In the genomic region with DNA sequence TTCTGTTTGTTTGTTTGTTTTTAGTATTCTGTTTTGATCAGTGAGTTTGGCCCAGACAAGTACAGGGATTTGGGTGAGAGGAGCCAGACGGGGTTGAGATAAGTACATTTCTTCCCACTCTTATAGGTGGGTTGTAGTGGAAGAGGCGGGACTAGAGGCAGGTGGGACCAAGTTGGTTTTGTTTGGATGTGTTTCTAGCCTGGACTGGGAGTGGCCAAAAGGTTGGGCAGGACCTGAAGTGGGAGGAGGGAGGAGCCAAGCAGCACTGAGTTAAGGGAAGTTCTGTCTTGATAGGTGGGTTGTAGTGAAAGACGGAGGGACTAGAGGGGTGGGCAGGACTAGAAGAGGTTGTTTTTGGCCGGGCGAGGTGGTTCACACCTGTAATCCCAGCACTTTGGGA, we compare ENCODE assay signal across 1 cellular context.
TF ChIP-seq lines count a peak whose summit lies in the region.

No MANE protein-coding gene starts in this region.

TF ChIP-seq in HCT116, 20 proteins besides CTCF, POLR2A, EP300 and RAD21 (continued from another document):
- TF ChIP-seq, protein P1, sequence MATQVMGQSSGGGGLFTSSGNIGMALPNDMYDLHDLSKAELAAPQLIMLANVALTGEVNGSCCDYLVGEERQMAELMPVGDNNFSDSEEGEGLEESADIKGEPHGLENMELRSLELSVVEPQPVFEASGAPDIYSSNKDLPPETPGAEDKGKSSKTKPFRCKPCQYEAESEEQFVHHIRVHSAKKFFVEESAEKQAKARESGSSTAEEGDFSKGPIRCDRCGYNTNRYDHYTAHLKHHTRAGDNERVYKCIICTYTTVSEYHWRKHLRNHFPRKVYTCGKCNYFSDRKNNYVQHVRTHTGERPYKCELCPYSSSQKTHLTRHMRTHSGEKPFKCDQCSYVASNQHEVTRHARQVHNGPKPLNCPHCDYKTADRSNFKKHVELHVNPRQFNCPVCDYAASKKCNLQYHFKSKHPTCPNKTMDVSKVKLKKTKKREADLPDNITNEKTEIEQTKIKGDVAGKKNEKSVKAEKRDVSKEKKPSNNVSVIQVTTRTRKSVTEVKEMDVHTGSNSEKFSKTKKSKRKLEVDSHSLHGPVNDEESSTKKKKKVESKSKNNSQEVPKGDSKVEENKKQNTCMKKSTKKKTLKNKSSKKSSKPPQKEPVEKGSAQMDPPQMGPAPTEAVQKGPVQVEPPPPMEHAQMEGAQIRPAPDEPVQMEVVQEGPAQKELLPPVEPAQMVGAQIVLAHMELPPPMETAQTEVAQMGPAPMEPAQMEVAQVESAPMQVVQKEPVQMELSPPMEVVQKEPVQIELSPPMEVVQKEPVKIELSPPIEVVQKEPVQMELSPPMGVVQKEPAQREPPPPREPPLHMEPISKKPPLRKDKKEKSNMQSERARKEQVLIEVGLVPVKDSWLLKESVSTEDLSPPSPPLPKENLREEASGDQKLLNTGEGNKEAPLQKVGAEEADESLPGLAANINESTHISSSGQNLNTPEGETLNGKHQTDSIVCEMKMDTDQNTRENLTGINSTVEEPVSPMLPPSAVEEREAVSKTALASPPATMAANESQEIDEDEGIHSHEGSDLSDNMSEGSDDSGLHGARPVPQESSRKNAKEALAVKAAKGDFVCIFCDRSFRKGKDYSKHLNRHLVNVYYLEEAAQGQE (IDR thresholded peaks at IDR 0.05; ENCODE audit: low read depth) = no peak
